Comparison of ENCODE assay signal across 25 cellular contexts in genomic region chr12:52614381-52615207, GRCh38. TPM values are rescaled to one million over a fixed set of nuclear protein-coding genes. Genes with fewer than 3 reads are reported as not detected.
DNase-seq lines count a peak whose midpoint lies in the region; ATAC-seq and TF ChIP-seq lines count a peak whose summit lies in the region.
"Had no signal": no experiment of that assay in that cellular context is flagged by ENCODE, and none has a peak within 500 bp of the region (broad histone marks: within the 10 kb centered on the region; RNA-seq: fewer than 3 reads in every experiment).

No MANE protein-coding gene starts in this region.

- intact Hi-C loops in activated CD4-positive, alpha-beta T cell treated with anti-CD3 and anti-CD28 coated beads for 36 hours (cut with DNase I, micrococcal nuclease), result no loop called here

- CTCF ChIA-PET in activated CD4-positive, alpha-beta T cell treated with anti-CD3 and anti-CD28 coated beads for 36 hours (lab: Charles Lee), result interaction anchor here (0.6 kb wide), 1 partner anchor 252 kb away, joined by 3 read pairs; no protein-coding TSS in a partner anchor

- no peak for TF ChIP-seq CTCF in GM20000 (IDR thresholded peaks at IDR 0.05; ENCODE audit: extremely low read depth, missing control alignments)

- no peaks in the 10 kb centered on the region for H3K36me3 Mint-ChIP-seq in activated CD4-positive, alpha-beta T cell treated with anti-CD3 and anti-CD28 coated beads for 36 hours (ENCODE audit: low read depth)
- no peaks in the 10 kb centered on the region for H3K36me3 Mint-ChIP-seq in activated naive CD8-positive, alpha-beta T cell
- H3K36me3 Mint-ChIP-seq: stimulated activated naive B cell treated with anti-CD40 and anti-IgM and Interleukin-4, amounts not matched to agents 10 μg/mL and 1 μg/mL and 100 μg/mL, for 72 hours; WTC11 had no signal

- no peaks in the 10 kb centered on the region for H3K27me3 Mint-ChIP-seq in activated CD4-positive, alpha-beta T cell treated with anti-CD3 and anti-CD28 coated beads for 36 hours
- no peaks in the 10 kb centered on the region for H3K27me3 Mint-ChIP-seq in activated naive CD8-positive, alpha-beta T cell

- peak overlapping the region; percentile 90 for H3K27ac Mint-ChIP-seq in activated CD4-positive, alpha-beta T cell treated with anti-CD3 and anti-CD28 coated beads for 36 hours
- peak overlapping the region; percentile 98 for H3K27ac Mint-ChIP-seq in activated naive CD8-positive, alpha-beta T cell
- H3K27ac Mint-ChIP-seq: stimulated activated naive B cell treated with anti-CD40 and anti-IgM and Interleukin-4, amounts not matched to agents 10 μg/mL and 1 μg/mL and 100 μg/mL, for 72 hours; WTC11 had no signal

- H3K4me3 Mint-ChIP-seq in activated CD4-positive, alpha-beta T cell treated with anti-CD3 and anti-CD28 coated beads for 36 hours, result no peak overlapping the region
- H3K4me3 Mint-ChIP-seq in activated naive CD8-positive, alpha-beta T cell, result peak overlapping the region; percentile 62
- H3K4me3 Mint-ChIP-seq: stimulated activated naive B cell treated with anti-CD40 and anti-IgM and Interleukin-4, amounts not matched to agents 10 μg/mL and 1 μg/mL and 100 μg/mL, for 72 hours; WTC11 had no signal

- DNase-seq in activated CD4-positive, alpha-beta T cell treated with anti-CD3 and anti-CD28 coated beads for 36 hours, result no peak
- no peak for DNase-seq in activated CD4-positive, alpha-beta T cell treated with anti-CD3 and anti-CD28 coated beads for 48 hours
- DNase-seq in CD1c-positive myeloid dendritic cell (ENCODE audit: extremely low spot score) (peak; percentile 3), islet precursor cell (peak; percentile 50), GM20000 (ENCODE audit: low spot score) (no peak)
- DNase-seq: amygdala; Calu3; dermis blood vessel endothelial cell; Karpas-422; left ventricle myocardium superior; NCI-H1694 treated with DMSO at 0.1 percent for 48 hours; NCI-H774; stimulated activated CD4-positive, alpha-beta T cell treated with anti-CD3 and anti-CD28 coated beads, Interleukin-2, amount 100 ng/mL, for 24 hours; stimulated activated naive B cell treated with anti-CD40 and anti-IgM and Interleukin-4, amounts not matched to agents 10 μg/mL and 1 μg/mL and 100 μg/mL, for 72 hours; tibial artery had no signal

- H3K9me3 Mint-ChIP-seq in activated CD4-positive, alpha-beta T cell treated with anti-CD3 and anti-CD28 coated beads for 36 hours (ENCODE audit: low read depth), result no peaks in the 10 kb centered on the region
- no peaks in the 10 kb centered on the region for H3K9me3 Mint-ChIP-seq in activated naive CD8-positive, alpha-beta T cell (ENCODE audit: low read depth)
- H3K9me3 Mint-ChIP-seq: stimulated activated naive B cell treated with anti-CD40 and anti-IgM and Interleukin-4, amounts not matched to agents 10 μg/mL and 1 μg/mL and 100 μg/mL, for 72 hours; WTC11 had no signal

- ATAC-seq in activated CD4-positive, alpha-beta T cell treated with anti-CD3 and anti-CD28 coated beads for 36 hours, result peak; percentile 1
- ATAC-seq in GM21717 (IDR thresholded peaks at IDR 0.05; ENCODE audit: unreplicated experiment) (no peak), HG02798 (IDR thresholded peaks at IDR 0.05; ENCODE audit: poor library complexity, unreplicated experiment) (no peak)
- ATAC-seq: left ventricle myocardium superior; SK-N-SH treated with all-trans-retinoic acid at 6 μM for 48 hours; stimulated activated naive B cell treated with anti-CD40 and anti-IgM and Interleukin-4, amounts not matched to agents 10 μg/mL and 1 μg/mL and 100 μg/mL, for 72 hours; WTC11 had no signal

- H3K4me1 Mint-ChIP-seq in activated CD4-positive, alpha-beta T cell treated with anti-CD3 and anti-CD28 coated beads for 36 hours, result peaks cover 87% of the 10 kb centered on the region
- peaks cover 94% of the 10 kb centered on the region for H3K4me1 Mint-ChIP-seq in activated naive CD8-positive, alpha-beta T cell (ENCODE audit: low read depth)
- H3K4me1 Mint-ChIP-seq: stimulated activated naive B cell treated with anti-CD40 and anti-IgM and Interleukin-4, amounts not matched to agents 10 μg/mL and 1 μg/mL and 100 μg/mL, for 72 hours had no signal

- POLR2A ChIA-PET in activated CD4-positive, alpha-beta T cell treated with anti-CD3 and anti-CD28 coated beads for 36 hours (lab: Charles Lee), result no interaction called here

RNA-seq across cellular contexts. Expression of gene KRT73, which starts 3.8 kb away (rescaled TPM):
- 1 to 10 TPM; 1.7 to 1.9 TPM for total RNA-seq in activated CD4-positive, alpha-beta T cell treated with anti-CD3 and anti-CD28 coated beads for 36 hours
- total RNA-seq: activated CD8-positive, alpha-beta memory T cell treated with anti-CD3 and anti-CD28 coated beads for 36 hours; Calu3; cardiac septum; dermis blood vessel endothelial cell; fibroblast of villous mesenchyme; GM23248; left ventricle myocardium superior; pulmonary artery endothelial cell; WTC11 had no signal

RNA-seq across cellular contexts. Expression of gene KRT72, which starts 13.3 kb away (rescaled TPM):
- 1 to 10 TPM; 3.2 TPM for total RNA-seq in activated CD4-positive, alpha-beta T cell treated with anti-CD3 and anti-CD28 coated beads for 36 hours
- total RNA-seq: activated CD8-positive, alpha-beta memory T cell treated with anti-CD3 and anti-CD28 coated beads for 36 hours; Calu3; cardiac septum; dermis blood vessel endothelial cell; fibroblast of villous mesenchyme; GM23248; left ventricle myocardium superior; pulmonary artery endothelial cell; WTC11 had no signal

RNA-seq across cellular contexts. Expression of gene KRT2, which starts 37.4 kb away (rescaled TPM):
- not detected for total RNA-seq in activated CD4-positive, alpha-beta T cell treated with anti-CD3 and anti-CD28 coated beads for 36 hours
- total RNA-seq: activated CD8-positive, alpha-beta memory T cell treated with anti-CD3 and anti-CD28 coated beads for 36 hours; Calu3; cardiac septum; dermis blood vessel endothelial cell; fibroblast of villous mesenchyme; GM23248; left ventricle myocardium superior; pulmonary artery endothelial cell; WTC11 had no signal

RNA-seq across cellular contexts. Expression of gene KRT74, which starts 41.0 kb away (rescaled TPM):
- total RNA-seq in activated CD4-positive, alpha-beta T cell treated with anti-CD3 and anti-CD28 coated beads for 36 hours, result not detected
- total RNA-seq: activated CD8-positive, alpha-beta memory T cell treated with anti-CD3 and anti-CD28 coated beads for 36 hours; Calu3; cardiac septum; dermis blood vessel endothelial cell; fibroblast of villous mesenchyme; GM23248; left ventricle myocardium superior; pulmonary artery endothelial cell; WTC11 had no signal

Comparison
In these comparisons a context has a peak if more than half of its experiments do, and no peak if none do; other contexts are left out.
1. DNase-seq: peak in CD1c-positive myeloid dendritic cell (single experiment) and islet precursor cell (single experiment); none in activated CD4-positive, alpha-beta T cell treated with anti-CD3 and anti-CD28 coated beads for 36 hours (single experiment), activated CD4-positive, alpha-beta T cell treated with anti-CD3 and anti-CD28 coated beads for 48 hours (single experiment) and GM20000 (single experiment).